Comparison of ENCODE assay signal across 43 cellular contexts in the genomic region with DNA sequence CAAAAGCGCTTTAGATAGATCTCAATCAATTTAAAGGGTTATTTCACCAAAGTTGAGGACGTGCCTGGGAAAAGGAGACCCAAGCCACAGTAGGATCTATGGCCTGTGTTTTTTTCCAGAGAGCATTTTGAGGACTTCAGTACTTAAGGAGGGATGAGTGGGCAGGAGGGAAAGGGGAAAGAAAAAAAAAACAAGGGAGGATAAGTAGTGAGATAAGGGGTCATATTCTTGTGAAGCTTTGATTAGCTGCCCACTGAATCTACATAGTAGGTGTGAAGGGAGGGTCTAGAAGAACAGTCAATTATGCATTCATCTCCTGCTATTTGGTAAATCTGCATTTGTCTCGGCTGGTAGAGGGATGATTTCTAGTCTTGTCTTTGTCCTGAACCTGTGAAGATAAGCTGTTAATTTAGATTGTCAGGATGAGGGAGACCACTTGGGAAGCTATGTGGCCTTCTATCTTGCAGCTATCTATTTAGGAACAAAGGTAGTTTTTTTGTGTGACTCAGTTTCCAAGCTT. TPM values are rescaled to one million over a fixed set of nuclear protein-coding genes. Genes with fewer than 3 reads are reported as not detected.
"Had no signal": no experiment of that assay in that cellular context is flagged by ENCODE, and none has a peak within 500 bp of the region (broad histone marks: within the 10 kb centered on the region; RNA-seq: fewer than 3 reads in every experiment).

No MANE protein-coding gene starts in this region.

- H3K27me3 Mint-ChIP-seq: activated naive CD4-positive, alpha-beta T cell treated with anti-CD3 and anti-CD28 coated beads, Interleukin-2, amount 10 ng/mL, durations not matched to agents 7 days and 5 days; activated naive CD4-positive, alpha-beta T cell treated with anti-CD3 and anti-CD28 coated beads, Interleukin-2, amount 50 U/mL, for 24 hours; activated naive CD8-positive, alpha-beta T cell; activated naive CD8-positive, alpha-beta T cell treated with anti-CD3 and anti-CD28 coated beads for 36 hours; activated naive CD8-positive, alpha-beta T cell treated with anti-CD3 and anti-CD28 coated beads, Interleukin-2, amount 10 ng/mL, durations not matched to agents 7 days and 5 days; activated naive CD8-positive, alpha-beta T cell treated with anti-CD3 and anti-CD28 coated beads, Interleukin-2, amount 50 U/mL, for 24 hours; activated T-cell treated with anti-CD3 and anti-CD28 coated beads, Interleukin-2, amount 50 U/mL, for 24 hours; activated T-helper 17 cell treated with anti-CD3 and anti-CD28 coated beads, Interleukin-2, amount 50 U/mL, for 72 hours; brain; central memory CD8-positive, alpha-beta T cell had no signal

- H3K36me3 ChIP-seq: adrenal gland, ascending aorta, brain microvascular endothelial cell, breast epithelium, cardiac muscle cell had no signal

- H3K4me1 ChIP-seq: adrenal gland, ascending aorta, body of pancreas, breast epithelium had no signal

- H3K9me3 Mint-ChIP-seq: activated naive CD4-positive, alpha-beta T cell treated with anti-CD3 and anti-CD28 coated beads for 36 hours; activated naive CD4-positive, alpha-beta T cell treated with anti-CD3 and anti-CD28 coated beads, Interleukin-2, amount 10 ng/mL, durations not matched to agents 7 days and 5 days; activated naive CD4-positive, alpha-beta T cell treated with anti-CD3 and anti-CD28 coated beads, Interleukin-2, amount 50 U/mL, for 24 hours; activated naive CD8-positive, alpha-beta T cell treated with anti-CD3 and anti-CD28 coated beads for 36 hours; activated naive CD8-positive, alpha-beta T cell treated with anti-CD3 and anti-CD28 coated beads, Interleukin-2, amount 50 U/mL, for 24 hours; activated T-cell treated with anti-CD3 and anti-CD28 coated beads, Interleukin-2, amount 50 U/mL, for 24 hours; activated T-helper 1 cell treated with anti-CD3 and anti-CD28 coated beads, Interleukin-12 subunit alpha, Interleukin-12 subunit beta, Interleukin-2, Interleukin-4 antibody, amounts not matched to agents 30 ng/mL and 10 ng/mL and 1 ng/mL, durations not matched to agents 14 hours and 24 hours and 36 hours; activated T-helper 2 cell treated with anti-CD3 and anti-CD28 coated beads, Interferon-gamma antibody, Interleukin-2, Interleukin-4, amounts not matched to agents 10 μg/mL and 5 μg/mL and 100 μg/mL, durations not matched to agents 14 hours and 24 hours and 36 hours; brain had no signal

- H3K27ac Mint-ChIP-seq: activated naive CD4-positive, alpha-beta T cell treated with anti-CD3 and anti-CD28 coated beads for 36 hours; activated naive CD4-positive, alpha-beta T cell treated with anti-CD3 and anti-CD28 coated beads, Interleukin-2, amount 10 ng/mL, durations not matched to agents 7 days and 5 days; activated naive CD4-positive, alpha-beta T cell treated with anti-CD3 and anti-CD28 coated beads, Interleukin-2, amount 50 U/mL, for 24 hours; activated naive CD4-positive, alpha-beta T cell treated with anti-CD3 and anti-CD28 coated beads, Interleukin-2, amount 50 U/mL, for 72 hours; activated naive CD8-positive, alpha-beta T cell; activated naive CD8-positive, alpha-beta T cell treated with anti-CD3 and anti-CD28 coated beads for 36 hours; activated naive CD8-positive, alpha-beta T cell treated with anti-CD3 and anti-CD28 coated beads, Interleukin-2, amount 10 ng/mL, durations not matched to agents 7 days and 5 days; activated naive CD8-positive, alpha-beta T cell treated with anti-CD3 and anti-CD28 coated beads, Interleukin-2, amount 50 U/mL, for 24 hours; activated T-cell treated with anti-CD3 and anti-CD28 coated beads, Interleukin-2, amount 50 U/mL, for 24 hours; activated T-cell treated with anti-CD3 and anti-CD28 coated beads, Interleukin-2, amount 50 U/mL, for 72 hours; activated T-helper 1 cell treated with anti-CD3 and anti-CD28 coated beads, Interleukin-12 subunit alpha, Interleukin-12 subunit beta, Interleukin-2, Interleukin-4 antibody, amounts not matched to agents 30 ng/mL and 10 ng/mL and 1 ng/mL, durations not matched to agents 14 hours and 24 hours and 36 hours; activated T-helper 17 cell treated with anti-CD3 and anti-CD28 coated beads, Interleukin-2, amount 50 U/mL, for 72 hours; activated T-helper 2 cell treated with anti-CD3 and anti-CD28 coated beads, Interferon-gamma antibody, Interleukin-2, Interleukin-4, amounts not matched to agents 10 μg/mL and 5 μg/mL and 100 μg/mL, durations not matched to agents 14 hours and 24 hours and 36 hours; brain had no signal

- H3K4me3 Mint-ChIP-seq: activated naive CD4-positive, alpha-beta T cell treated with anti-CD3 and anti-CD28 coated beads for 36 hours; activated naive CD4-positive, alpha-beta T cell treated with anti-CD3 and anti-CD28 coated beads, Interleukin-2, amount 10 ng/mL, durations not matched to agents 7 days and 5 days; activated naive CD4-positive, alpha-beta T cell treated with anti-CD3 and anti-CD28 coated beads, Interleukin-2, amount 50 U/mL, for 24 hours; activated naive CD8-positive, alpha-beta T cell; activated naive CD8-positive, alpha-beta T cell treated with anti-CD3 and anti-CD28 coated beads for 36 hours; activated naive CD8-positive, alpha-beta T cell treated with anti-CD3 and anti-CD28 coated beads, Interleukin-2, amount 10 ng/mL, durations not matched to agents 7 days and 5 days; activated naive CD8-positive, alpha-beta T cell treated with anti-CD3 and anti-CD28 coated beads, Interleukin-2, amount 50 U/mL, for 24 hours; activated T-cell treated with anti-CD3 and anti-CD28 coated beads, Interleukin-2, amount 50 U/mL, for 24 hours; activated T-cell treated with anti-CD3 and anti-CD28 coated beads, Interleukin-2, amount 50 U/mL, for 4 hours; activated T-cell treated with anti-CD3 and anti-CD28 coated beads, Interleukin-2, amount 50 U/mL, for 72 hours; activated T-helper 1 cell treated with anti-CD3 and anti-CD28 coated beads, Interleukin-12 subunit alpha, Interleukin-12 subunit beta, Interleukin-2, Interleukin-4 antibody, amounts not matched to agents 30 ng/mL and 10 ng/mL and 1 ng/mL, durations not matched to agents 14 hours and 24 hours and 36 hours; activated T-helper 17 cell treated with anti-CD3 and anti-CD28 coated beads, Interleukin-2, amount 50 U/mL, for 72 hours; brain; central memory CD8-positive, alpha-beta T cell had no signal

- H3K4me3 ChIP-seq: adrenal gland, ascending aorta, body of pancreas, breast epithelium, cardiac muscle cell had no signal

- DNase-seq: activated effector memory CD4-positive, alpha-beta T cell treated with anti-CD3 and anti-CD28 coated beads, Interleukin-2, amount 50 U/mL, for 16 hours; activated effector memory CD4-positive, alpha-beta T cell treated with Interleukin-2 at 50 U/mL for 16 hours; activated gamma-delta T cell; activated gamma-delta T cell treated with Interleukin-2 at 50 U/mL for 16 hours; activated naive CD4-positive, alpha-beta T cell; activated naive CD4-positive, alpha-beta T cell treated with anti-CD3 and anti-CD28 coated beads for 36 hours; activated naive CD4-positive, alpha-beta T cell treated with anti-CD3 and anti-CD28 coated beads, Interleukin-2, amount 10 ng/mL, durations not matched to agents 7 days and 5 days; activated naive CD4-positive, alpha-beta T cell treated with anti-CD3 and anti-CD28 coated beads, Interleukin-2, amount 50 U/mL, for 16 hours; activated naive CD4-positive, alpha-beta T cell treated with Interleukin-2 at 50 U/mL for 16 hours; activated naive CD8-positive, alpha-beta T cell treated with anti-CD3 and anti-CD28 coated beads for 36 hours; activated naive CD8-positive, alpha-beta T cell treated with anti-CD3 and anti-CD28 coated beads, Interleukin-2, amount 10 ng/mL, durations not matched to agents 7 days and 5 days; activated naive CD8-positive, alpha-beta T cell treated with anti-CD3 and anti-CD28 coated beads, Interleukin-2, amount 50 U/mL, for 24 hours; activated T-cell treated with anti-CD3 and anti-CD28 coated beads, Interleukin-2, amount 50 U/mL, for 1 hour; activated T-cell treated with anti-CD3 and anti-CD28 coated beads, Interleukin-2, amount 50 U/mL, for 24 hours; activated T-cell treated with anti-CD3 and anti-CD28 coated beads, Interleukin-2, amount 50 U/mL, for 4 hours; activated T-cell treated with anti-CD3 and anti-CD28 coated beads, Interleukin-2, amount 50 U/mL, for 48 hours; activated T-cell treated with anti-CD3 and anti-CD28 coated beads, Interleukin-2, amount 50 U/mL, for 72 hours; adrenal gland; amniotic stem cell; amygdala; anterior cingulate cortex; aorta; body of pancreas; brain microvascular endothelial cell; caudate nucleus; central memory CD4-positive, alpha-beta T cell; cerebellar nuclear complex had no signal

- H3K27ac ChIP-seq: adrenal gland, ascending aorta, body of pancreas, brain microvascular endothelial cell, breast epithelium, cardiac muscle cell had no signal

- H3K36me3 Mint-ChIP-seq: activated naive CD4-positive, alpha-beta T cell treated with anti-CD3 and anti-CD28 coated beads, Interleukin-2, amount 10 ng/mL, durations not matched to agents 7 days and 5 days; activated naive CD4-positive, alpha-beta T cell treated with anti-CD3 and anti-CD28 coated beads, Interleukin-2, amount 50 U/mL, for 24 hours; activated naive CD4-positive, alpha-beta T cell treated with anti-CD3 and anti-CD28 coated beads, Interleukin-2, amount 50 U/mL, for 72 hours; activated naive CD8-positive, alpha-beta T cell; activated naive CD8-positive, alpha-beta T cell treated with anti-CD3 and anti-CD28 coated beads for 36 hours; activated naive CD8-positive, alpha-beta T cell treated with anti-CD3 and anti-CD28 coated beads, Interleukin-2, amount 10 ng/mL, durations not matched to agents 7 days and 5 days had no signal

- H3K9me3 ChIP-seq: adrenal gland, ascending aorta, body of pancreas, breast epithelium had no signal

- ATAC-seq: activated naive CD4-positive, alpha-beta T cell treated with anti-CD3 and anti-CD28 coated beads, Interleukin-2, amount 50 U/mL, for 72 hours; activated naive CD8-positive, alpha-beta T cell treated with anti-CD3 and anti-CD28 coated beads, Interleukin-2, amount 50 U/mL, for 24 hours; activated T-cell treated with anti-CD3 and anti-CD28 coated beads, Interleukin-2, amount 50 U/mL, for 4 hours; activated T-cell treated with anti-CD3 and anti-CD28 coated beads, Interleukin-2, amount 50 U/mL, for 72 hours; activated T-helper 17 cell treated with anti-CD3 and anti-CD28 coated beads, Interleukin-2, amount 50 U/mL, for 72 hours; body of pancreas had no signal

- H3K4me1 Mint-ChIP-seq: activated naive CD4-positive, alpha-beta T cell treated with anti-CD3 and anti-CD28 coated beads, Interleukin-2, amount 10 ng/mL, durations not matched to agents 7 days and 5 days; activated naive CD4-positive, alpha-beta T cell treated with anti-CD3 and anti-CD28 coated beads, Interleukin-2, amount 50 U/mL, for 24 hours; activated naive CD8-positive, alpha-beta T cell treated with anti-CD3 and anti-CD28 coated beads for 36 hours; activated naive CD8-positive, alpha-beta T cell treated with anti-CD3 and anti-CD28 coated beads, Interleukin-2, amount 10 ng/mL, durations not matched to agents 7 days and 5 days; activated naive CD8-positive, alpha-beta T cell treated with anti-CD3 and anti-CD28 coated beads, Interleukin-2, amount 50 U/mL, for 24 hours; activated T-helper 17 cell treated with anti-CD3 and anti-CD28 coated beads, Interleukin-2, amount 50 U/mL, for 72 hours; central memory CD8-positive, alpha-beta T cell had no signal

- H3K27me3 ChIP-seq: adrenal gland, ascending aorta, body of pancreas, brain microvascular endothelial cell, breast epithelium, cardiac muscle cell had no signal

RNA-seq across cellular contexts. Expression of gene CLVS2, which starts 48.4 kb away (rescaled TPM):
- total RNA-seq: activated naive CD4-positive, alpha-beta T cell treated with anti-CD3 and anti-CD28 coated beads for 36 hours; activated naive CD4-positive, alpha-beta T cell treated with anti-CD3 and anti-CD28 coated beads, Interleukin-2, amount 50 U/mL, for 72 hours; activated naive CD8-positive, alpha-beta T cell treated with anti-CD3 and anti-CD28 coated beads for 36 hours; activated naive CD8-positive, alpha-beta T cell treated with anti-CD3 and anti-CD28 coated beads, Interleukin-2, amount 10 ng/mL, durations not matched to agents 7 days and 5 days; activated T-cell treated with anti-CD3 and anti-CD28 coated beads, Interleukin-2, amount 50 U/mL, for 4 hours; activated T-cell treated with anti-CD3 and anti-CD28 coated beads, Interleukin-2, amount 50 U/mL, for 72 hours; activated T-helper 1 cell treated with anti-CD3 and anti-CD28 coated beads, Interleukin-12 subunit alpha, Interleukin-12 subunit beta, Interleukin-2, Interleukin-4 antibody, amounts not matched to agents 30 ng/mL and 10 ng/mL and 1 ng/mL, durations not matched to agents 14 hours and 24 hours and 36 hours; activated T-helper 17 cell treated with anti-CD3 and anti-CD28 coated beads, Interleukin-2, amount 50 U/mL, for 72 hours; activated T-helper 2 cell treated with anti-CD3 and anti-CD28 coated beads, Interferon-gamma antibody, Interleukin-2, Interleukin-4, amounts not matched to agents 10 μg/mL and 5 μg/mL and 100 μg/mL, durations not matched to agents 14 hours and 24 hours and 36 hours; ascending aorta; astrocyte; breast epithelium; bronchial epithelial cell; cardiac septum; chondrocyte had no signal
- polyA plus RNA-seq: adipose tissue, cardiac muscle cell had no signal
